In the genomic region with DNA sequence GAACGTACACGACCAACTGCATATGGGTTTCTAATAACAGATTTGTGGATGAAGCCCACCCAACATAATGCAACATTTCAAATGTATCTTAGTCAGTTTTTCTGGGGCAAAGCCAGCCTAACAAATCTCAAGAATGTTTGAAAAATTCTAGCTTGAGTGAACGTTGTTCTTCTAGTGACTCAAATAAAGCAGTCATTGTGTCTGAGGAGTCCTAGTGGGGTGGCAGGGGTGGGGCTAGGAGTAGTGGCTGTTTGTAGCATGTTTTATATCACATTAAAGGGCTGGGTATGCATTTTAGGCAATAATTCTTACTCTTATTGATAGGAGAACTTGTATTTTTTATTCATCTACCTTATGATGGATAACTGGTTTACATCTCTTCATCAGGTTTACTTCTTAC, we compare ENCODE assay signal across 31 cellular contexts. TPM values are rescaled to one million over a fixed set of nuclear protein-coding genes. Genes with fewer than 3 reads are reported as not detected.
DNase-seq lines count a peak whose midpoint lies in the region; ATAC-seq, FAIRE-seq and TF ChIP-seq lines count a peak whose summit lies in the region.
"Had no signal": no experiment of that assay in that cellular context is flagged by ENCODE, and none has a peak within 500 bp of the region (broad histone marks: within the 10 kb centered on the region; RNA-seq: fewer than 3 reads in every experiment).

No MANE protein-coding gene starts in this region.

- WGBS in tibial nerve, 2 donors = 51 to 52% methylated on average over 3 of the region's 3 CpGs

- intact Hi-C loops in colonic mucosa (cut with DNase I) = no loop called here

- no peak for ATAC-seq in activated naive CD8-positive, alpha-beta T cell treated with anti-CD3 and anti-CD28 coated beads, Interleukin-2, amount 50 U/mL, for 24 hours
- ATAC-seq: stimulated activated memory B cell treated with anti-CD40 and anti-IgM and Interleukin-4, amounts not matched to agents 10 μg/mL and 1 μg/mL and 100 μg/mL, for 72 hours had no signal

- H3K4me3 ChIP-seq in colonic mucosa = no peak overlapping the region
- H3K4me3 ChIP-seq in tibial nerve = no peak overlapping the region
- H3K4me3 ChIP-seq: adrenal gland, GM23248, prostate gland had no signal

- H3K9me3 ChIP-seq in colonic mucosa = no peaks in the 10 kb centered on the region
- no peaks in the 10 kb centered on the region for H3K9me3 ChIP-seq in tibial nerve
- H3K9me3 ChIP-seq: adrenal gland, prostate gland, SK-N-SH had no signal

- H3K9me3 Mint-ChIP-seq in activated naive CD8-positive, alpha-beta T cell treated with anti-CD3 and anti-CD28 coated beads, Interleukin-2, amount 50 U/mL, for 24 hours = no peaks in the 10 kb centered on the region
- H3K9me3 Mint-ChIP-seq in activated naive CD8-positive, alpha-beta T cell treated with anti-CD3 and anti-CD28 coated beads for 36 hours = no peaks in the 10 kb centered on the region
- H3K9me3 Mint-ChIP-seq in neural crest cell = no peaks in the 10 kb centered on the region
- H3K9me3 Mint-ChIP-seq: activated CD4-positive, alpha-beta memory T cell treated with anti-CD3 and anti-CD28 coated beads for 36 hours; IgD-negative memory B cell; stimulated activated memory B cell treated with anti-CD40 and anti-IgM and Interleukin-4, amounts not matched to agents 10 μg/mL and 1 μg/mL and 100 μg/mL, for 72 hours; T-helper 1 cell treated with Interleukin-12 subunit alpha and Interleukin-12 subunit beta and Interleukin-4 antibody, amounts not matched to agents 30 μg/mL and 1 μg/mL, for 36 hours had no signal

- peaks cover 11% of the 10 kb centered on the region for H3K4me1 ChIP-seq in colonic mucosa
- H3K4me1 ChIP-seq in tibial nerve = peaks cover 0 to 54% (median 23%) of the 10 kb centered on the region in 4 donors
- H3K4me1 ChIP-seq: adrenal gland, prostate gland had no signal

- no peak overlapping the region for H3K4me3 Mint-ChIP-seq in activated naive CD8-positive, alpha-beta T cell treated with anti-CD3 and anti-CD28 coated beads, Interleukin-2, amount 50 U/mL, for 24 hours
- H3K4me3 Mint-ChIP-seq in activated naive CD8-positive, alpha-beta T cell treated with anti-CD3 and anti-CD28 coated beads for 36 hours = no peak overlapping the region
- peak overlapping the region; percentile 56 for H3K4me3 Mint-ChIP-seq in neural crest cell
- H3K4me3 Mint-ChIP-seq: activated CD4-positive, alpha-beta memory T cell treated with anti-CD3 and anti-CD28 coated beads for 36 hours; CD4-positive, CD25-positive, alpha-beta regulatory T cell; HFFc6; naive thymus-derived CD4-positive, alpha-beta T cell; stimulated activated memory B cell treated with anti-CD40 and anti-IgM and Interleukin-4, amounts not matched to agents 10 μg/mL and 1 μg/mL and 100 μg/mL, for 72 hours; T-helper 1 cell treated with Interleukin-12 subunit alpha and Interleukin-12 subunit beta and Interleukin-4 antibody, amounts not matched to agents 30 μg/mL and 1 μg/mL, for 36 hours had no signal

- peaks cover 56% of the 10 kb centered on the region for H3K4me1 Mint-ChIP-seq in activated naive CD8-positive, alpha-beta T cell treated with anti-CD3 and anti-CD28 coated beads, Interleukin-2, amount 50 U/mL, for 24 hours
- peaks cover 23% of the 10 kb centered on the region for H3K4me1 Mint-ChIP-seq in activated naive CD8-positive, alpha-beta T cell treated with anti-CD3 and anti-CD28 coated beads for 36 hours
- H3K4me1 Mint-ChIP-seq in neural crest cell = peaks cover 51% of the 10 kb centered on the region

- TF ChIP-seq EP300 in tibial nerve (IDR thresholded peaks at IDR 0.05) = no peak

- H3K36me3 Mint-ChIP-seq in activated naive CD8-positive, alpha-beta T cell treated with anti-CD3 and anti-CD28 coated beads, Interleukin-2, amount 50 U/mL, for 24 hours (ENCODE audit: low read depth) = peaks cover 52% of the 10 kb centered on the region
- H3K36me3 Mint-ChIP-seq in activated naive CD8-positive, alpha-beta T cell treated with anti-CD3 and anti-CD28 coated beads for 36 hours = peaks cover 36% of the 10 kb centered on the region
- peaks cover 5% of the 10 kb centered on the region for H3K36me3 Mint-ChIP-seq in neural crest cell (ENCODE audit: low read depth)
- H3K36me3 Mint-ChIP-seq: CD4-positive, CD25-positive, alpha-beta regulatory T cell; IgD-negative memory B cell; stimulated activated memory B cell treated with anti-CD40 and anti-IgM and Interleukin-4, amounts not matched to agents 10 μg/mL and 1 μg/mL and 100 μg/mL, for 72 hours had no signal

- FAIRE-seq in urothelium cell line (lab: Jason Lieb, UNC) = no peak

- no peak for DNase-seq in activated naive CD8-positive, alpha-beta T cell treated with anti-CD3 and anti-CD28 coated beads, Interleukin-2, amount 50 U/mL, for 24 hours
- no peak for DNase-seq in activated naive CD8-positive, alpha-beta T cell treated with anti-CD3 and anti-CD28 coated beads for 36 hours
- DNase-seq in colonic mucosa (peak; percentile 40), neural crest cell (ENCODE audit: low read depth, low spot score) (no peak), tibial nerve (ENCODE audit: low spot score in 2 of 2) (no peak), cerebellum (ENCODE audit: low spot score) (no peak), urothelium cell line (ENCODE audit: low spot score) (no peak)
- DNase-seq in activated CD8-positive, alpha-beta memory T cell treated with anti-CD3 and anti-CD28 coated beads for 24 hours = no peak
- DNase-seq: activated CD4-positive, alpha-beta memory T cell treated with anti-CD3 and anti-CD28 coated beads for 36 hours; activated CD4-positive, alpha-beta T cell treated with anti-CD3 and anti-CD28 coated beads for 1 hour; activated CD8-positive, alpha-beta memory T cell treated with anti-CD3 and anti-CD28 coated beads, Interleukin-2, amount 50 U/mL, for 4 hours; activated naive CD4-positive, alpha-beta T cell treated with Interleukin-2 at 50 U/mL for 16 hours; adrenal gland; brain microvascular endothelial cell; CD4-positive, CD25-positive, alpha-beta regulatory T cell; GM23248; HFFc6; left ventricle myocardium superior; naive thymus-derived CD4-positive, alpha-beta T cell; NCI-H1092; NCI-H1694; NCI-H510A; nucleus accumbens; SK-N-SH; stimulated activated CD4-positive, alpha-beta T cell treated with anti-CD3 and anti-CD28 coated beads, Interleukin-15, amount 100 ng/mL, for 24 hours; substantia nigra had no signal

- peaks cover 8% of the 10 kb centered on the region for H3K27me3 Mint-ChIP-seq in activated naive CD8-positive, alpha-beta T cell treated with anti-CD3 and anti-CD28 coated beads, Interleukin-2, amount 50 U/mL, for 24 hours
- peaks cover 32% of the 10 kb centered on the region for H3K27me3 Mint-ChIP-seq in activated naive CD8-positive, alpha-beta T cell treated with anti-CD3 and anti-CD28 coated beads for 36 hours
- no peaks in the 10 kb centered on the region for H3K27me3 Mint-ChIP-seq in neural crest cell (ENCODE audit: low read depth)

- TF ChIP-seq CTCF in colonic mucosa (IDR thresholded peaks at IDR 0.05) (no peak), neural crest cell (conservative IDR thresholded peaks at IDR 0.05) (no peak), tibial nerve (IDR thresholded peaks at IDR 0.05) (no peak)

- H3K27ac Mint-ChIP-seq in activated naive CD8-positive, alpha-beta T cell treated with anti-CD3 and anti-CD28 coated beads, Interleukin-2, amount 50 U/mL, for 24 hours = peak overlapping the region; percentile 11
- H3K27ac Mint-ChIP-seq in activated naive CD8-positive, alpha-beta T cell treated with anti-CD3 and anti-CD28 coated beads for 36 hours = no peak overlapping the region
- no peak overlapping the region for H3K27ac Mint-ChIP-seq in neural crest cell (ENCODE audit: unreplicated experiment)
- H3K27ac Mint-ChIP-seq: activated CD4-positive, alpha-beta memory T cell treated with anti-CD3 and anti-CD28 coated beads for 36 hours; CD4-positive, CD25-positive, alpha-beta regulatory T cell; HFFc6; naive thymus-derived CD4-positive, alpha-beta T cell; stimulated activated memory B cell treated with anti-CD40 and anti-IgM and Interleukin-4, amounts not matched to agents 10 μg/mL and 1 μg/mL and 100 μg/mL, for 72 hours; T-helper 1 cell treated with Interleukin-12 subunit alpha and Interleukin-12 subunit beta and Interleukin-4 antibody, amounts not matched to agents 30 μg/mL and 1 μg/mL, for 36 hours had no signal

- H3K36me3 ChIP-seq in colonic mucosa = no peaks in the 10 kb centered on the region
- no peaks in the 10 kb centered on the region for H3K36me3 ChIP-seq in tibial nerve
- H3K36me3 ChIP-seq: adrenal gland, brain microvascular endothelial cell, prostate gland had no signal

- H3K27me3 ChIP-seq in colonic mucosa (no peaks in the 10 kb centered on the region), tibial nerve (no peaks in the 10 kb centered on the region)
- H3K27me3 ChIP-seq: adrenal gland, brain microvascular endothelial cell had no signal

- H3K9ac ChIP-seq in colonic mucosa (ENCODE audit: low read depth in 2 of 2, low read length in 2 of 2) = peak overlapping the region in 1 of 2 donors; percentile 38
- H3K9ac ChIP-seq: GM23248, SK-N-SH had no signal

- no peak for TF ChIP-seq POLR2A in tibial nerve (IDR thresholded peaks at IDR 0.05)

- H3K27ac ChIP-seq in colonic mucosa = peak overlapping the region; percentile 71
- peak overlapping the region; percentile 76 to 98 (median 86) for H3K27ac ChIP-seq in tibial nerve
- H3K27ac ChIP-seq: 22Rv1, brain microvascular endothelial cell, GM23248, prostate gland had no signal

RNA-seq across cellular contexts. Expression of a gene that starts 6.0 kb away (rescaled TPM):
- 10 to 100 TPM; 11.3 to 13.3 TPM for total RNA-seq in activated naive CD8-positive, alpha-beta T cell treated with anti-CD3 and anti-CD28 coated beads for 36 hours
- total RNA-seq in colonic mucosa (100 to 1,000 TPM in 1 of 2 donors, 10 to 100 TPM in 1; 43.1 to 108 TPM), neural crest cell (38.3 and 39.4 TPM in 2 replicates), tibial nerve (10 to 100 TPM in 2 of 4 donors, 1 to 10 TPM in 2; 7.1 to 10.7 (median 9.2) TPM), cerebellum (19.9 TPM)
- total RNA-seq: HFFc6 had no signal
